ENCODE assay signal across 21 cellular contexts in genomic region chr14:35117112-35117511, GRCh38. TPM values are rescaled to one million over a fixed set of nuclear protein-coding genes. Genes with fewer than 3 reads are reported as not detected.
DNase-seq lines count a peak whose midpoint lies in the region; ATAC-seq, FAIRE-seq and TF ChIP-seq lines count a peak whose summit lies in the region.
"Had no signal": no experiment of that assay in that cellular context is flagged by ENCODE, and none has a peak within 500 bp of the region (broad histone marks: within the 10 kb centered on the region; RNA-seq: fewer than 3 reads in every experiment).

No MANE protein-coding gene starts in this region.

- H3K4me1 Mint-ChIP-seq in activated naive CD8-positive, alpha-beta T cell treated with anti-CD3 and anti-CD28 coated beads, Interleukin-2, amount 10 ng/mL, durations not matched to agents 7 days and 5 days = peaks cover 21% of the 10 kb centered on the region
- peaks cover 30% of the 10 kb centered on the region for H3K4me1 Mint-ChIP-seq in activated naive CD8-positive, alpha-beta T cell treated with anti-CD3 and anti-CD28 coated beads, Interleukin-2, amount 50 U/mL, for 24 hours
- peaks cover 48% of the 10 kb centered on the region for H3K4me1 Mint-ChIP-seq in central memory CD8-positive, alpha-beta T cell

- FAIRE-seq in D721Med (lab: Jason Lieb, UNC) = no peak
- FAIRE-seq: colon had no signal

- H3K9me3 Mint-ChIP-seq in activated naive CD8-positive, alpha-beta T cell treated with anti-CD3 and anti-CD28 coated beads, Interleukin-2, amount 10 ng/mL, durations not matched to agents 7 days and 5 days = no peaks in the 10 kb centered on the region
- no peaks in the 10 kb centered on the region for H3K9me3 Mint-ChIP-seq in activated naive CD8-positive, alpha-beta T cell treated with anti-CD3 and anti-CD28 coated beads, Interleukin-2, amount 50 U/mL, for 24 hours
- no peaks in the 10 kb centered on the region for H3K9me3 Mint-ChIP-seq in central memory CD8-positive, alpha-beta T cell

- POLR2A ChIA-PET in activated naive CD8-positive, alpha-beta T cell treated with anti-CD3 and anti-CD28 coated beads, Interleukin-2, amount 10 ng/mL, durations not matched to agents 7 days and 5 days (lab: Charles Lee) = no interaction called here

- ATAC-seq in activated naive CD8-positive, alpha-beta T cell treated with anti-CD3 and anti-CD28 coated beads, Interleukin-2, amount 10 ng/mL, durations not matched to agents 7 days and 5 days (ENCODE audit: low read depth) = no peak
- ATAC-seq in activated naive CD8-positive, alpha-beta T cell treated with anti-CD3 and anti-CD28 coated beads, Interleukin-2, amount 50 U/mL, for 24 hours = no peak
- no peak for ATAC-seq in central memory CD8-positive, alpha-beta T cell (replicated peaks; ENCODE audit: extremely low read depth, poor library complexity, severe bottlenecking)
- ATAC-seq: body of pancreas, left cardiac atrium had no signal

- H3K9ac ChIP-seq in liver (ENCODE audit: low read depth in 1 of 2, low read length in 2 of 2) = no peak overlapping the region
- H3K9ac ChIP-seq: SK-N-SH had no signal

- peaks cover 2 to 12% (median 3%) of the 10 kb centered on the region in 4 donors for H3K4me1 ChIP-seq in liver (ENCODE audit: control insufficient read depth in 4 of 4, insufficient read depth in 4 of 4, low read length in 3 of 4)
- H3K4me1 ChIP-seq: testis had no signal

- H3K36me3 Mint-ChIP-seq in activated naive CD8-positive, alpha-beta T cell treated with anti-CD3 and anti-CD28 coated beads, Interleukin-2, amount 10 ng/mL, durations not matched to agents 7 days and 5 days = peaks cover 26% of the 10 kb centered on the region
- peaks cover 27% of the 10 kb centered on the region for H3K36me3 Mint-ChIP-seq in activated naive CD8-positive, alpha-beta T cell treated with anti-CD3 and anti-CD28 coated beads, Interleukin-2, amount 50 U/mL, for 24 hours (ENCODE audit: low read depth)
- H3K36me3 Mint-ChIP-seq in central memory CD8-positive, alpha-beta T cell (ENCODE audit: insufficient read depth) = peaks cover 62% of the 10 kb centered on the region

- H3K27me3 Mint-ChIP-seq in activated naive CD8-positive, alpha-beta T cell treated with anti-CD3 and anti-CD28 coated beads, Interleukin-2, amount 10 ng/mL, durations not matched to agents 7 days and 5 days = no peaks in the 10 kb centered on the region
- no peaks in the 10 kb centered on the region for H3K27me3 Mint-ChIP-seq in activated naive CD8-positive, alpha-beta T cell treated with anti-CD3 and anti-CD28 coated beads, Interleukin-2, amount 50 U/mL, for 24 hours
- no peaks in the 10 kb centered on the region for H3K27me3 Mint-ChIP-seq in central memory CD8-positive, alpha-beta T cell

- peak; percentile 23 to 37 for TF ChIP-seq RAD21 in liver (IDR thresholded peaks at IDR 0.05)

- no peak overlapping the region for H3K4me3 ChIP-seq in liver (ENCODE audit: low read depth in 1 of 3, low read length in 3 of 3)
- H3K4me3 ChIP-seq: body of pancreas, prostate gland, testis, vagina had no signal

- H3K27ac ChIP-seq in liver (ENCODE audit: low read depth in 1 of 2, low read length in 2 of 2) = peak overlapping the region in 1 of 2 donors; percentile 28
- peak overlapping the region; percentile 29 for H3K27ac ChIP-seq in temporal lobe (ENCODE audit: low read depth, low read length)
- H3K27ac ChIP-seq: body of pancreas, RWPE1, testis, vagina had no signal

- no peak overlapping the region for H3K4me3 Mint-ChIP-seq in activated naive CD8-positive, alpha-beta T cell treated with anti-CD3 and anti-CD28 coated beads, Interleukin-2, amount 10 ng/mL, durations not matched to agents 7 days and 5 days
- no peak overlapping the region for H3K4me3 Mint-ChIP-seq in activated naive CD8-positive, alpha-beta T cell treated with anti-CD3 and anti-CD28 coated beads, Interleukin-2, amount 50 U/mL, for 24 hours
- peak overlapping the region; percentile 47 for H3K4me3 Mint-ChIP-seq in central memory CD8-positive, alpha-beta T cell

- H3K27me3 ChIP-seq in liver (ENCODE audit: control insufficient read depth in 4 of 4, insufficient read depth in 4 of 4, low read length in 3 of 4) = no peaks in the 10 kb centered on the region
- H3K27me3 ChIP-seq: body of pancreas, testis, vagina had no signal

- WGBS in liver = 54% methylated on average over 2 of the region's 2 CpGs

- no peak for DNase-seq in activated naive CD8-positive, alpha-beta T cell treated with anti-CD3 and anti-CD28 coated beads, Interleukin-2, amount 10 ng/mL, durations not matched to agents 7 days and 5 days
- no peak for DNase-seq in activated naive CD8-positive, alpha-beta T cell treated with anti-CD3 and anti-CD28 coated beads, Interleukin-2, amount 50 U/mL, for 24 hours
- DNase-seq in central memory CD8-positive, alpha-beta T cell (ENCODE audit: low spot score in 2 of 2) = no peak
- no peak for DNase-seq in GOT3 (lab: John Stamatoyannopoulos, UW)
- no peak for DNase-seq in D721Med (ENCODE audit: insufficient read length, low spot score)
- no peak for DNase-seq in NCI-H345 treated with DMSO at 0.1 percent for 48 hours (lab: John Stamatoyannopoulos, UW; ENCODE audit: unreplicated experiment)
- DNase-seq: activated CD4-positive, alpha-beta T cell treated with anti-CD3 and anti-CD28 coated beads, Interleukin-2, amount 50 U/mL, for 48 hours; body of pancreas; Kasumi-1; left cardiac atrium; NCI-H1048; NCI-H187 treated with DMSO at 0.1 percent for 48 hours; NCI-H69; SK-N-SH; testis had no signal

- H3K9me3 ChIP-seq in liver (ENCODE audit: control insufficient read depth in 4 of 4, low read length in 3 of 4) = no peaks in the 10 kb centered on the region
- H3K9me3 ChIP-seq: body of pancreas, prostate gland, SK-N-SH, testis, vagina had no signal

- peaks cover 4 to 15% (median 10%) of the 10 kb centered on the region in 4 donors for H3K36me3 ChIP-seq in liver (ENCODE audit: control insufficient read depth in 4 of 4, insufficient read depth in 3 of 4, low read depth in 1 of 4, low read length in 3 of 4)
- H3K36me3 ChIP-seq: prostate gland had no signal

- peak overlapping the region; percentile 7 for H3K27ac Mint-ChIP-seq in activated naive CD8-positive, alpha-beta T cell treated with anti-CD3 and anti-CD28 coated beads, Interleukin-2, amount 10 ng/mL, durations not matched to agents 7 days and 5 days
- no peak overlapping the region for H3K27ac Mint-ChIP-seq in activated naive CD8-positive, alpha-beta T cell treated with anti-CD3 and anti-CD28 coated beads, Interleukin-2, amount 50 U/mL, for 24 hours
- peak overlapping the region; percentile 35 for H3K27ac Mint-ChIP-seq in central memory CD8-positive, alpha-beta T cell (ENCODE audit: low read depth)

- TF ChIP-seq CTCF in liver (IDR thresholded peaks at IDR 0.05; ENCODE audit: low read depth, low read length, missing input control) (no peak), D721Med (IDR thresholded peaks at IDR 0.05; ENCODE audit: insufficient read depth, missing control alignments) (no peak)

TF ChIP-seq in liver, 16 proteins besides CTCF, POLR2A, EP300 and RAD21 (continues in another document):
- peak; percentile 52 for TF ChIP-seq ATF3 (IDR thresholded peaks at IDR 0.05)
- TF ChIP-seq ZBTB33 (IDR thresholded peaks at IDR 0.05) = no peak
- peak; percentile 32 for TF ChIP-seq FOXA2 (IDR thresholded peaks at IDR 0.05)
- TF ChIP-seq NR2F2 (IDR thresholded peaks at IDR 0.05) = no peak
- TF ChIP-seq SP1 (IDR thresholded peaks at IDR 0.05) = peak; percentile 93
- peak in 1 of 2 donors; percentile 59 for TF ChIP-seq GABPA (IDR thresholded peaks at IDR 0.05 in 1 of 2, conservative IDR thresholded peaks at IDR 0.05 in 1 of 2)
- TF ChIP-seq JUND (IDR thresholded peaks at IDR 0.05) = peak; percentile 39 to 55

RNA-seq across cellular contexts. Expression of gene PPP2R3C, which starts 4.7 kb away (rescaled TPM):
- total RNA-seq in activated naive CD8-positive, alpha-beta T cell treated with anti-CD3 and anti-CD28 coated beads, Interleukin-2, amount 10 ng/mL, durations not matched to agents 7 days and 5 days = 10 to 100 TPM; 34.0 to 39.1 TPM
- 10 to 100 TPM in 1 of 2 donors, 1 to 10 TPM in 1; 9.8 to 19.4 TPM for total RNA-seq in liver
- 10 to 100 TPM in 1 of 2 donors, 1 to 10 TPM in 1; 6.9 to 14.6 TPM for polyA plus RNA-seq in liver
- total RNA-seq in temporal lobe = 52.1 TPM

RNA-seq across cellular contexts. Expression of gene PRORP, which starts 5.2 kb away (rescaled TPM):
- 10 to 100 TPM; 27.8 to 30.2 TPM for total RNA-seq in activated naive CD8-positive, alpha-beta T cell treated with anti-CD3 and anti-CD28 coated beads, Interleukin-2, amount 10 ng/mL, durations not matched to agents 7 days and 5 days
- total RNA-seq in liver = 10 to 100 TPM; 11.3 to 19.1 TPM
- 10 to 100 TPM; 12.0 to 16.8 TPM for polyA plus RNA-seq in liver
- 17.5 TPM for total RNA-seq in temporal lobe
